ENCODE assay signal across 12 cellular contexts in the genomic region with DNA sequence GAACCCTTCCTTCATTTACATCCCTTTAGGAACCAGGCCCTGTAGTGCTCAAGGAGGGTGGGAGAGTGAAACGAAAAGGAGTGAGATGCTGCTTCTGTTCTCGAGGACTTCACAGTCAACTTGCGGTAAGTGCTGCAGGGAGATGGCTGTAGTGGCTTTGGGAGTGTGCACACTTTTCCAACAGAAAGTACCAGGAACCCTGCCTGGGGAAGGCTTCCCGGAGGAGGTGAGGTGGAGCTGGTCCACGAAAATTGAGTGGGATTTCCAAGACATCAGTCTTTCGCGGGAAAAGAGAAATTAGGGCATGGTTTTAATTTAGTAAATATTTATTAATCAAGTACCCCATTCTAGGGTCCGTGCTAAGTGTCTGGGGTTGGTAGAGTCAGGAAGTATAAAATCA. TPM values are rescaled to one million over a fixed set of nuclear protein-coding genes. Genes with fewer than 3 reads are reported as not detected.
DNase-seq lines count a peak whose midpoint lies in the region; ATAC-seq and TF ChIP-seq lines count a peak whose summit lies in the region.
"Had no signal": no experiment of that assay in that cellular context is flagged by ENCODE, and none has a peak within 500 bp of the region (broad histone marks: within the 10 kb centered on the region; RNA-seq: fewer than 3 reads in every experiment).

No MANE protein-coding gene starts in this region.

- H3K27me3 ChIP-seq in left lung = peaks cover 18 to 75% of the 10 kb centered on the region in 2 donors
- H3K27me3 ChIP-seq: ovary had no signal

- H3K36me3 ChIP-seq in left lung = no peaks in the 10 kb centered on the region
- H3K36me3 ChIP-seq: ovary, uterus had no signal

- H3K36me3 Mint-ChIP-seq in activated T-cell treated with anti-CD3 and anti-CD28 coated beads, Interleukin-2, amount 50 U/mL, for 4 hours (ENCODE audit: insufficient read depth) = no peaks in the 10 kb centered on the region
- H3K36me3 Mint-ChIP-seq in activated B cell treated with CpG ODN at 0.5 μM for 24 hours (ENCODE audit: low read depth) (no peaks in the 10 kb centered on the region), glutamatergic neuron (ENCODE audit: unreplicated experiment) (no peaks in the 10 kb centered on the region)

- TF ChIP-seq CTCF in activated B cell treated with CpG ODN at 0.5 μM for 24 hours (IDR thresholded peaks at IDR 0.05) (no peak), glutamatergic neuron (IDR thresholded peaks at IDR 0.05; ENCODE audit: partially characterized antibody, unreplicated experiment) (no peak), left lung (IDR thresholded peaks at IDR 0.05) (no peak)

- no peaks in the 10 kb centered on the region for H3K9me3 ChIP-seq in left lung
- H3K9me3 ChIP-seq: ovary, uterus had no signal

- no peak overlapping the region for H3K27ac Mint-ChIP-seq in activated B cell treated with CpG ODN at 0.5 μM for 24 hours
- H3K27ac Mint-ChIP-seq in glutamatergic neuron (ENCODE audit: unreplicated experiment) = no peak overlapping the region
- no peak overlapping the region for H3K27ac Mint-ChIP-seq in stimulated activated naive CD8-positive, alpha-beta T cell treated with anti-CD3 and anti-CD28 coated beads, Interleukin-15, amount 100 ng/mL, for 72 hours

- POLR2A ChIA-PET in activated B cell treated with CpG ODN at 0.5 μM for 24 hours (lab: Charles Lee) = no interaction called here

- H3K27me3 Mint-ChIP-seq in activated T-cell treated with anti-CD3 and anti-CD28 coated beads, Interleukin-2, amount 50 U/mL, for 4 hours (ENCODE audit: low read depth) = peaks cover 45% of the 10 kb centered on the region
- H3K27me3 Mint-ChIP-seq in activated B cell treated with CpG ODN at 0.5 μM for 24 hours = peaks cover 60% of the 10 kb centered on the region
- peaks cover 29% of the 10 kb centered on the region for H3K27me3 Mint-ChIP-seq in glutamatergic neuron (ENCODE audit: unreplicated experiment)
- peaks cover 75% of the 10 kb centered on the region for H3K27me3 Mint-ChIP-seq in stimulated activated naive CD8-positive, alpha-beta T cell treated with anti-CD3 and anti-CD28 coated beads, Interleukin-15, amount 100 ng/mL, for 72 hours

- no peaks in the 10 kb centered on the region for H3K9me3 Mint-ChIP-seq in activated T-cell treated with anti-CD3 and anti-CD28 coated beads, Interleukin-2, amount 50 U/mL, for 4 hours
- H3K9me3 Mint-ChIP-seq in activated B cell treated with CpG ODN at 0.5 μM for 24 hours = no peaks in the 10 kb centered on the region
- H3K9me3 Mint-ChIP-seq in glutamatergic neuron (ENCODE audit: unreplicated experiment) = peaks cover 6% of the 10 kb centered on the region
- no peaks in the 10 kb centered on the region for H3K9me3 Mint-ChIP-seq in stimulated activated naive CD8-positive, alpha-beta T cell treated with anti-CD3 and anti-CD28 coated beads, Interleukin-15, amount 100 ng/mL, for 72 hours

- ATAC-seq in activated T-cell treated with anti-CD3 and anti-CD28 coated beads, Interleukin-2, amount 50 U/mL, for 4 hours = no peak
- no peak for ATAC-seq in activated B cell treated with CpG ODN at 0.5 μM for 24 hours (ENCODE audit: low read depth)
- ATAC-seq in stimulated activated naive CD8-positive, alpha-beta T cell treated with anti-CD3 and anti-CD28 coated beads, Interleukin-15, amount 100 ng/mL, for 72 hours = no peak
- no peak for ATAC-seq in left lung

- peaks cover 49% of the 10 kb centered on the region for H3K4me1 Mint-ChIP-seq in activated T-cell treated with anti-CD3 and anti-CD28 coated beads, Interleukin-2, amount 50 U/mL, for 4 hours (ENCODE audit: low read depth)
- H3K4me1 Mint-ChIP-seq in activated B cell treated with CpG ODN at 0.5 μM for 24 hours (peaks cover 40% of the 10 kb centered on the region), glutamatergic neuron (ENCODE audit: low read depth, unreplicated experiment) (peaks cover 13% of the 10 kb centered on the region)
- H3K4me1 Mint-ChIP-seq in stimulated activated naive CD8-positive, alpha-beta T cell treated with anti-CD3 and anti-CD28 coated beads, Interleukin-15, amount 100 ng/mL, for 72 hours = peaks cover 57% of the 10 kb centered on the region

- CTCF ChIA-PET in activated B cell treated with CpG ODN at 0.5 μM for 24 hours (lab: Charles Lee) = no interaction called here

- intact Hi-C loops in activated B cell treated with CpG ODN at 0.5 μM for 24 hours (cut with micrococcal nuclease) = loop anchor here (5.0 kb wide), 1 partner anchor 112 kb away; a partner anchor contains a TSS
- intact Hi-C loops in left lung (cut with DNase I) = no loop called here

- H3K4me1 ChIP-seq in left lung = peaks cover 21 to 36% of the 10 kb centered on the region in 2 donors

- peak overlapping the region; percentile 56 for H3K4me3 Mint-ChIP-seq in activated T-cell treated with anti-CD3 and anti-CD28 coated beads, Interleukin-2, amount 50 U/mL, for 4 hours
- H3K4me3 Mint-ChIP-seq in activated B cell treated with CpG ODN at 0.5 μM for 24 hours = peak overlapping the region; percentile 64
- peak overlapping the region; percentile 44 for H3K4me3 Mint-ChIP-seq in glutamatergic neuron (ENCODE audit: unreplicated experiment)
- peak overlapping the region; percentile 56 to 61 for H3K4me3 Mint-ChIP-seq in stimulated activated naive CD8-positive, alpha-beta T cell treated with anti-CD3 and anti-CD28 coated beads, Interleukin-15, amount 100 ng/mL, for 72 hours

- peak overlapping the region in 1 of 2 donors; percentile 44 for H3K4me3 ChIP-seq in left lung

- DNase-seq in activated T-cell treated with anti-CD3 and anti-CD28 coated beads, Interleukin-2, amount 50 U/mL, for 4 hours = no peak
- DNase-seq in activated T-cell treated with anti-CD3 and anti-CD28 coated beads, Interleukin-2, amount 50 U/mL, for 1 hour = no peak
- DNase-seq in activated B cell treated with CpG ODN at 0.5 μM for 24 hours (no peak), glutamatergic neuron (no peak), cerebellar cortex (ENCODE audit: low spot score) (no peak), left lung (no peak), NCI-H2196 (lab: John Stamatoyannopoulos, UW; ENCODE audit: unreplicated experiment) (no peak)
- no peak for DNase-seq in stimulated activated naive CD8-positive, alpha-beta T cell treated with anti-CD3 and anti-CD28 coated beads, Interleukin-15, amount 100 ng/mL, for 72 hours
- DNase-seq: NCI-H2171 had no signal

- H3K27ac ChIP-seq in left lung = peak overlapping the region in 1 of 2 donors; percentile 43
- H3K27ac ChIP-seq: ovary had no signal

RNA-seq across cellular contexts. Expression of a gene that starts 12.7 kb away (rescaled TPM):
- not detected for total RNA-seq in activated T-cell treated with anti-CD3 and anti-CD28 coated beads, Interleukin-2, amount 50 U/mL, for 4 hours
- total RNA-seq in activated B cell treated with CpG ODN at 0.5 μM for 24 hours = not detected in 2 replicates
- not detected for total RNA-seq in glutamatergic neuron (ENCODE audit: unreplicated experiment)
- under 1 TPM; 0.39 to 0.99 TPM for total RNA-seq in left lung
- total RNA-seq: aorta, ovary, uterus had no signal

RNA-seq across cellular contexts. Expression of a gene that starts 24.6 kb away (rescaled TPM):
- not detected for total RNA-seq in activated T-cell treated with anti-CD3 and anti-CD28 coated beads, Interleukin-2, amount 50 U/mL, for 4 hours
- total RNA-seq in activated B cell treated with CpG ODN at 0.5 μM for 24 hours = not detected in 2 replicates
- not detected for total RNA-seq in glutamatergic neuron (ENCODE audit: unreplicated experiment)
- 1 to 10 TPM; 2.7 to 3.2 TPM for total RNA-seq in left lung
- total RNA-seq: aorta had no signal

RNA-seq across cellular contexts. Expression of a gene that starts 33.2 kb away (rescaled TPM):
- total RNA-seq in activated T-cell treated with anti-CD3 and anti-CD28 coated beads, Interleukin-2, amount 50 U/mL, for 4 hours = 10 to 100 TPM; 71.9 to 81.6 (median 80.5) TPM
- total RNA-seq in activated B cell treated with CpG ODN at 0.5 μM for 24 hours (43.0 and 43.1 TPM in 2 replicates), glutamatergic neuron (ENCODE audit: unreplicated experiment) (52.3 TPM), left lung (10 to 100 TPM; 57.0 to 60.0 TPM)

RNA-seq across cellular contexts. Expression of a gene that starts 35.8 kb away (rescaled TPM):
- total RNA-seq in activated T-cell treated with anti-CD3 and anti-CD28 coated beads, Interleukin-2, amount 50 U/mL, for 4 hours = not detected
- not detected in 2 replicates for total RNA-seq in activated B cell treated with CpG ODN at 0.5 μM for 24 hours
- not detected for total RNA-seq in glutamatergic neuron (ENCODE audit: unreplicated experiment)
- total RNA-seq in left lung = not detected
- total RNA-seq: aorta, ovary, uterus had no signal

RNA-seq across cellular contexts. Expression of a gene that starts 39.1 kb away (rescaled TPM):
- 10 to 100 TPM; 80.6 to 86.6 (median 84.8) TPM for total RNA-seq in activated T-cell treated with anti-CD3 and anti-CD28 coated beads, Interleukin-2, amount 50 U/mL, for 4 hours
- total RNA-seq in activated B cell treated with CpG ODN at 0.5 μM for 24 hours = 44.1 and 50.5 TPM in 2 replicates
- 17.0 TPM for total RNA-seq in glutamatergic neuron (ENCODE audit: unreplicated experiment)
- 10 to 100 TPM; 21.3 to 24.7 TPM for total RNA-seq in left lung
